Comparison of ENCODE assay signal across 1 cellular context in the genomic region with DNA sequence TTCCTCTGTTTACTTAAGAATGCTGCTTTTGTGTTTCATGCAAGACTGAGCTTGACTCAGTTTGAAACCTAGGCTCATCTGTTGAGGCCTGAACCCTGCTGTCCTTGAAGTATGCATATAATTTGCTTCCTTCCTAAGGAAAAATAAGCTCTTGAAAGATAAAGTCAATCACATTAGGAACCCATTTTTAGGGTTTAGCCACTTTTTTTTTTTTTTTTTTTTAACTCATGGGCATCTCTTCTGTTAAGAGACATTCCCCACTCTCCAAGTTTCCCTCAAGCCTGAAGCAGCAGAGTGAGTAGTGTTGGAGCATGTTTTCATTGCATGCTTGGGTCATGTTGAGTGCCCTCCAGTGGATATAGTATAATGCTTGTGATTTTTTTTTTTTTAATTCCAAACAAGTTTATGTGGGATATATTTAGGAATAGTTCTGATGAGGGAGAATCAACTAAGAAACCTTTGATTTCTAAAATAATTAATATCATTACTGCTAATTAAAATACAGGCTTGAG.
A peak's percentile ranks its signal among the peaks of the same experiment; 100 is the strongest.
TF ChIP-seq lines count a peak whose summit lies in the region.

No MANE protein-coding gene starts in this region.

TF ChIP-seq in GM12878, 131 proteins besides CTCF, POLR2A, EP300 and RAD21 (continued from another document):
- 0 out of 2 replicates have a peak, but pooled peaks have one; percentile 31 for TF ChIP-seq NFIC (IDR thresholded peaks at IDR 0.05; ENCODE audit: low read depth, low read length)
- TF ChIP-seq ZZZ3 (IDR thresholded peaks at IDR 0.05; ENCODE audit: control insufficient read depth, insufficient read length, low read depth): no peak
- TF ChIP-seq SMC3 (IDR thresholded peaks at IDR 0.05; ENCODE audit: borderline replicate concordance, low read length): peak; percentile 37; the same call in 1 of the 2 replicates
- peak in 1 of 2 experiments; percentile 30; a peak in 1 of 4 replicates for TF ChIP-seq IKZF2 (IDR thresholded peaks at IDR 0.05)
- 0 out of 4 replicates have a peak, but pooled peaks of 1 of the 2 experiments have one; percentile 47 for TF ChIP-seq ETV6 (conservative IDR thresholded peaks at IDR 0.05 in 1 of 2, IDR thresholded peaks at IDR 0.05 in 1 of 2; ENCODE audit: borderline replicate concordance in 1 of 2, low read depth in 1 of 2)
- TF ChIP-seq ZNF384 (IDR thresholded peaks at IDR 0.05; ENCODE audit: borderline replicate concordance, low read depth, low read length): peak; percentile 78
TF ChIP-seq in GM12878: peak in this region for 9.
